1 cellular context compared by ENCODE assay signal in the genomic region with DNA sequence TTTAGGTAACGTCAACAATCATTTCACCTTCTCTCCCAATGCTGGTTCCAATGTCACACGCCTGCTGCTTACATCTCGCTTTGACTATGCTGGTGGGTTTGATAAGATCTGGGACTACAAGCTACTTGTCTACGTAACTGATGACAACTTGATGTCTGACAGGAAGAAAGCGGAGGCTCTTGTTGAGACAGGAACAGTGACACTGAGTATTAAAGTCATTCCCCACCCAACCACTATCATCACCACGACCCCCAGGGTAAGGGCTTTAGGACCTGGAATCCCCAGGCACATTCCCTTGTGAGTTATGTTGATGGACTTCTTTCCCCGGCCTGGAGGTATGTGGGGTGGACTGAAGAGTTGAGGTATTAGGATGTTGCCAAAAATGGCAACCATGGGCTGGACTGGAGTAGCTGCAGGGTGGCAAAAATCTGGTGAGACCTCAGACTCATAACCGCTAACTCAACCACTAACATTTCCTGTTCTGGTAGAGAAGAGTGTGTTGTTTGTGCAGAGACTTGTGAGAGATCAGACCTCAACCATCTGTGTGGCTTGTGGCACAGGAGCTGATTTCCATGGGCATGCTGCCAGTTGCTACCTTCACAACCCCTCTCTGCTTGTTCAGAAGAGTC.
TF ChIP-seq lines count a peak whose summit lies in the region.

No MANE protein-coding gene starts in this region.

TF ChIP-seq in K562, 482 proteins besides CTCF, POLR2A, EP300 and RAD21 (continued from another document and continues in another):
- TF ChIP-seq, protein P1, sequence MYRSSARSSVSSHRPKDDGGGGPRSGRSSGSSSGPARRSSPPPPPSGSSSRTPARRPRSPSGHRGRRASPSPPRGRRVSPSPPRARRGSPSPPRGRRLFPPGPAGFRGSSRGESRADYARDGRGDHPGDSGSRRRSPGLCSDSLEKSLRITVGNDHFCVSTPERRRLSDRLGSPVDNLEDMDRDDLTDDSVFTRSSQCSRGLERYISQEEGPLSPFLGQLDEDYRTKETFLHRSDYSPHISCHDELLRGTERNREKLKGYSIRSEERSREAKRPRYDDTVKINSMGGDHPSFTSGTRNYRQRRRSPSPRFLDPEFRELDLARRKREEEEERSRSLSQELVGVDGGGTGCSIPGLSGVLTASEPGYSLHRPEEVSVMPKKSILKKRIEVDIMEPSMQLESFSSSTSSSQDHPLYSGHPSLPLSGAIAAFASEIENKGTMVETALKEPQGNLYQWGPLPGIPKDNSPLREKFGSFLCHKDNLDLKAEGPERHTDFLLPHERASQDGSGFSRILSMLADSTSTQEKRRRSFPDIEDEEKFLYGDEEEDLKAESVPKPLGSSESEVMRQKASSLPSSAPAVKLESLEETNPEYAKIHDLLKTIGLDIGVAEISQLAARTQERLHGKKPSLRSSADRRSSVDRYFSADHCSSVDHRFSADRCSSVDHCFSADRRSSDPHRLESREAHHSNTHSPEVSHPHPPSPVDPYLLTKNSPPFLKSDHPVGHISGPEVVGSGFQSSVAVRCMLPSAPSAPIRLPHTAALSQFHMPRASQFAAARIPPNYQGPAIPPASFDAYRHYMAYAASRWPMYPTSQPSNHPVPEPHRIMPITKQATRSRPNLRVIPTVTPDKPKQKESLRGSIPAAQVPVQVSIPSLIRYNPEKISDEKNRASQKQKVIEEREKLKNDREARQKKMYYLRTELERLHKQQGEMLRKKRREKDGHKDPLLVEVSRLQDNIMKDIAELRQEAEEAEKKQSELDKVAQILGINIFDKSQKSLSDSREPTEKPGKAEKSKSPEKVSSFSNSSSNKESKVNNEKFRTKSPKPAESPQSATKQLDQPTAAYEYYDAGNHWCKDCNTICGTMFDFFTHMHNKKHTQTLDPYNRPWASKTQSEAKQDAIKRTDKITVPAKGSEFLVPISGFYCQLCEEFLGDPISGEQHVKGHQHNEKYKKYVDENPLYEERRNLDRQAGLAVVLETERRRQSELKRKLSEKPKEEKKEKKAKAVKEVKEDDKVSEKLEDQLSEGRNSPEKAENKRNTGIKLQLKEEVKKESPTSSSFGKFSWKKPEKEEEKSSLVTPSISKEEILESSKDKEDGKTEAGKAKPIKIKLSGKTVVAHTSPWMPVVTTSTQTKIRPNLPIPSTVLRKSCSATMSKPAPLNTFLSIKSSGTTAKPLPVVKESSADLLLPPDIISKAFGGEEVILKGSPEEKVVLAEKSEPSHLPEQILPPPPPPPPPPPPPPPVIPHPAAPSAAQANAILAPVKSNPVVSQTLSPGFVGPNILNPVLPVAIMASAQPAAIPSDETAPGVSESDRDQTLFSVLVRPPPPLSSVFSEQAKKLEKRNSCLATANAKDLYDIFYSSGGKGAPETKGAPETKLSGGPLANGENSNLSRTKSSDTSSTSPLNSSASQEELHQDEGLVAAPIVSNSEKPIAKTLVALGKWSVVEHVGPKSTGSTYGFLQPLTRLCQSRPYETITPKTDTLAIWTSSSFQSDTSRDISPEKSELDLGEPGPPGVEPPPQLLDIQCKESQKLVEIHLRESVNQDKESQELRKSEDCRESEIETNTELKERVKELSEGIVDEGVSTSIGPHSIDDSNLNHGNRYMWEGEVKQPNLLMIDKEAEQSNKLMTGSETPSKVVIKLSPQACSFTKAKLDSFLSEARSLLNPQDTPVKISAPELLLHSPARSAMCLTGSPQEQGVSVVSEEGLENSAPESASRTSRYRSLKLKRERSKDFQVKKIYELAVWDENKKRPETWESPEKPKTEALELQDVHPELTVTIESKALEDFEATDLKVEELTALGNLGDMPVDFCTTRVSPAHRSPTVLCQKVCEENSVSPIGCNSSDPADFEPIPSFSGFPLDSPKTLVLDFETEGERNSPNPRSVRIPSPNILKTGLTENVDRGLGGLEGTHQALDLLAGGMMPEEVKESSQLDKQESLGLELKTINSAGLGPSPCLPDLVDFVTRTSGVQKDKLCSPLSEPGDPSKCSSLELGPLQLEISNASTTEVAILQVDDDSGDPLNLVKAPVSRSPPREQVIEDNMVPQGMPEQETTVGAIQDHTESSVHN (IDR thresholded peaks at IDR 0.05; ENCODE audit: borderline replicate concordance in 1 of 2, low read depth in 1 of 2), result no peak
- TF ChIP-seq POLR2AphosphoS5 (IDR thresholded peaks at IDR 0.05; ENCODE audit: control insufficient read depth, insufficient read depth, low read depth, low read length) (no peak), NCOA6 (IDR thresholded peaks at IDR 0.05) (no peak), CBX1 (IDR thresholded peaks at IDR 0.05; ENCODE audit: low read depth) (no peak), SREBF2 (CRISPR knock-in tag; IDR thresholded peaks at IDR 0.05) (peak; percentile 94; the same call in 1 of the 2 replicates), PHB (CRISPR knock-in tag; IDR thresholded peaks at IDR 0.05) (no peak), NFIX (CRISPR knock-in tag; IDR thresholded peaks at IDR 0.05; ENCODE audit: low read depth) (no peak), ZNF316 (IDR thresholded peaks at IDR 0.05) (no peak), HDAC1 (IDR thresholded peaks at IDR 0.05) (no peak), ZNF551 (CRISPR knock-in tag; IDR thresholded peaks at IDR 0.05) (no peak), SIN3B (IDR thresholded peaks at IDR 0.05; ENCODE audit: low read depth) (no peak), HNRNPL (IDR thresholded peaks at IDR 0.05; ENCODE audit: low read depth, low read length) (no peak), BRCA1 (IDR thresholded peaks at IDR 0.05) (no peak), BRCA1 (CRISPR knock-in tag; IDR thresholded peaks at IDR 0.05) (no peak), ERF (CRISPR knock-in tag; IDR thresholded peaks at IDR 0.05) (no peak), E2F3 (CRISPR knock-in tag; IDR thresholded peaks at IDR 0.05) (no peak), KHSRP (IDR thresholded peaks at IDR 0.05) (no peak), MTF1 (CRISPR knock-in tag; IDR thresholded peaks at IDR 0.05; ENCODE audit: borderline replicate concordance) (no peak), ZBTB7A (IDR thresholded peaks at IDR 0.05; ENCODE audit: borderline replicate concordance, control insufficient read depth, low read depth, low read length) (no peak), CREM (IDR thresholded peaks at IDR 0.05; ENCODE audit: low read depth) (peak; percentile 56; the same call in 1 of the 2 replicates), KDM2B (CRISPR knock-in tag; IDR thresholded peaks at IDR 0.05) (no peak), GABPB1 (CRISPR knock-in tag; IDR thresholded peaks at IDR 0.05) (no peak), NR2C1 (IDR thresholded peaks at IDR 0.05) (no peak), NR2C1 (tag; IDR thresholded peaks at IDR 0.05) (no peak), HMGN3 (IDR thresholded peaks at IDR 0.05; ENCODE audit: borderline replicate concordance, extremely low read depth, insufficient read length, low read depth, low read length) (no peak), MEIS2 (IDR thresholded peaks at IDR 0.05; ENCODE audit: partially characterized antibody) (peak; percentile 81), NR2F6 (CRISPR knock-in tag; IDR thresholded peaks at IDR 0.05) (no peak), TBL1XR1 (IDR thresholded peaks at IDR 0.05; ENCODE audit: low read length in 2 of 2) (no peak), MTA1 (IDR thresholded peaks at IDR 0.05; ENCODE audit: borderline replicate concordance) (no peak), CXXC5 (CRISPR knock-in tag; IDR thresholded peaks at IDR 0.05) (peak; percentile 37; the same call in 1 of the 2 replicates), ATF7 (IDR thresholded peaks at IDR 0.05) (peak; percentile 49; the same call in 1 of the 2 replicates)
- TF ChIP-seq, protein P2, sequence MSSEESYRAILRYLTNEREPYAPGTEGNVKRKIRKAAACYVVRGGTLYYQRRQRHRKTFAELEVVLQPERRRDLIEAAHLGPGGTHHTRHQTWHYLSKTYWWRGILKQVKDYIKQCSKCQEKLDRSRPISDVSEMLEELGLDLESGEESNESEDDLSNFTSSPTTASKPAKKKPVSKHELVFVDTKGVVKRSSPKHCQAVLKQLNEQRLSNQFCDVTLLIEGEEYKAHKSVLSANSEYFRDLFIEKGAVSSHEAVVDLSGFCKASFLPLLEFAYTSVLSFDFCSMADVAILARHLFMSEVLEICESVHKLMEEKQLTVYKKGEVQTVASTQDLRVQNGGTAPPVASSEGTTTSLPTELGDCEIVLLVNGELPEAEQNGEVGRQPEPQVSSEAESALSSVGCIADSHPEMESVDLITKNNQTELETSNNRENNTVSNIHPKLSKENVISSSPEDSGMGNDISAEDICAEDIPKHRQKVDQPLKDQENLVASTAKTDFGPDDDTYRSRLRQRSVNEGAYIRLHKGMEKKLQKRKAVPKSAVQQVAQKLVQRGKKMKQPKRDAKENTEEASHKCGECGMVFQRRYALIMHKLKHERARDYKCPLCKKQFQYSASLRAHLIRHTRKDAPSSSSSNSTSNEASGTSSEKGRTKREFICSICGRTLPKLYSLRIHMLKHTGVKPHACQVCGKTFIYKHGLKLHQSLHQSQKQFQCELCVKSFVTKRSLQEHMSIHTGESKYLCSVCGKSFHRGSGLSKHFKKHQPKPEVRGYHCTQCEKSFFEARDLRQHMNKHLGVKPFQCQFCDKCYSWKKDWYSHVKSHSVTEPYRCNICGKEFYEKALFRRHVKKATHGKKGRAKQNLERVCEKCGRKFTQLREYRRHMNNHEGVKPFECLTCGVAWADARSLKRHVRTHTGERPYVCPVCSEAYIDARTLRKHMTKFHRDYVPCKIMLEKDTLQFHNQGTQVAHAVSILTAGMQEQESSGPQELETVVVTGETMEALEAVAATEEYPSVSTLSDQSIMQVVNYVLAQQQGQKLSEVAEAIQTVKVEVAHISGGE (CRISPR knock-in tag; IDR thresholded peaks at IDR 0.05), result no peak
- TF ChIP-seq, protein P3, sequence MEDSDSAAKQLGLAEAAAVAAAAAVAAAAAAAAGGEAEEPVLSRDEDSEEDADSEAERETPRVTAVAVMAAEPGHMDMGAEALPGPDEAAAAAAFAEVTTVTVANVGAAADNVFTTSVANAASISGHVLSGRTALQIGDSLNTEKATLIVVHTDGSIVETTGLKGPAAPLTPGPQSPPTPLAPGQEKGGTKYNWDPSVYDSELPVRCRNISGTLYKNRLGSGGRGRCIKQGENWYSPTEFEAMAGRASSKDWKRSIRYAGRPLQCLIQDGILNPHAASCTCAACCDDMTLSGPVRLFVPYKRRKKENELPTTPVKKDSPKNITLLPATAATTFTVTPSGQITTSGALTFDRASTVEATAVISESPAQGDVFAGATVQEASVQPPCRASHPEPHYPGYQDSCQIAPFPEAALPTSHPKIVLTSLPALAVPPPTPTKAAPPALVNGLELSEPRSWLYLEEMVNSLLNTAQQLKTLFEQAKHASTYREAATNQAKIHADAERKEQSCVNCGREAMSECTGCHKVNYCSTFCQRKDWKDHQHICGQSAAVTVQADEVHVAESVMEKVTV (CRISPR knock-in tag; IDR thresholded peaks at IDR 0.05), result no peak
- TF ChIP-seq, protein P4, sequence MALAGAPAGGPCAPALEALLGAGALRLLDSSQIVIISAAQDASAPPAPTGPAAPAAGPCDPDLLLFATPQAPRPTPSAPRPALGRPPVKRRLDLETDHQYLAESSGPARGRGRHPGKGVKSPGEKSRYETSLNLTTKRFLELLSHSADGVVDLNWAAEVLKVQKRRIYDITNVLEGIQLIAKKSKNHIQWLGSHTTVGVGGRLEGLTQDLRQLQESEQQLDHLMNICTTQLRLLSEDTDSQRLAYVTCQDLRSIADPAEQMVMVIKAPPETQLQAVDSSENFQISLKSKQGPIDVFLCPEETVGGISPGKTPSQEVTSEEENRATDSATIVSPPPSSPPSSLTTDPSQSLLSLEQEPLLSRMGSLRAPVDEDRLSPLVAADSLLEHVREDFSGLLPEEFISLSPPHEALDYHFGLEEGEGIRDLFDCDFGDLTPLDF (CRISPR knock-in tag; IDR thresholded peaks at IDR 0.05), result no peak
- TF ChIP-seq, protein P5, sequence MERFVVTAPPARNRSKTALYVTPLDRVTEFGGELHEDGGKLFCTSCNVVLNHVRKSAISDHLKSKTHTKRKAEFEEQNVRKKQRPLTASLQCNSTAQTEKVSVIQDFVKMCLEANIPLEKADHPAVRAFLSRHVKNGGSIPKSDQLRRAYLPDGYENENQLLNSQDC (CRISPR knock-in tag; IDR thresholded peaks at IDR 0.05), result no peak
- TF ChIP-seq, protein P6, sequence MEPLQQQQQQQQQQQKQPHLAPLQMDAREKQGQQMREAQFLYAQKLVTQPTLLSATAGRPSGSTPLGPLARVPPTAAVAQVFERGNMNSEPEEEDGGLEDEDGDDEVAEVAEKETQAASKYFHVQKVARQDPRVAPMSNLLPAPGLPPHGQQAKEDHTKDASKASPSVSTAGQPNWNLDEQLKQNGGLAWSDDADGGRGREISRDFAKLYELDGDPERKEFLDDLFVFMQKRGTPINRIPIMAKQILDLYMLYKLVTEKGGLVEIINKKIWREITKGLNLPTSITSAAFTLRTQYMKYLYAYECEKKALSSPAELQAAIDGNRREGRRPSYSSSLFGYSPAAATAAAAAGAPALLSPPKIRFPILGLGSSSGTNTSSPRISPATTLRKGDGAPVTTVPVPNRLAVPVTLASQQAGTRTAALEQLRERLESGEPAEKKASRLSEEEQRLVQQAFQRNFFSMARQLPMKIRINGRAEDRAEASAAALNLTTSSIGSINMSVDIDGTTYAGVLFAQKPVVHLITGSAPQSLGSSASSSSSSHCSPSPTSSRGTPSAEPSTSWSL (CRISPR knock-in tag; IDR thresholded peaks at IDR 0.05; ENCODE audit: borderline replicate concordance), result no peak
- TF ChIP-seq, protein P7, sequence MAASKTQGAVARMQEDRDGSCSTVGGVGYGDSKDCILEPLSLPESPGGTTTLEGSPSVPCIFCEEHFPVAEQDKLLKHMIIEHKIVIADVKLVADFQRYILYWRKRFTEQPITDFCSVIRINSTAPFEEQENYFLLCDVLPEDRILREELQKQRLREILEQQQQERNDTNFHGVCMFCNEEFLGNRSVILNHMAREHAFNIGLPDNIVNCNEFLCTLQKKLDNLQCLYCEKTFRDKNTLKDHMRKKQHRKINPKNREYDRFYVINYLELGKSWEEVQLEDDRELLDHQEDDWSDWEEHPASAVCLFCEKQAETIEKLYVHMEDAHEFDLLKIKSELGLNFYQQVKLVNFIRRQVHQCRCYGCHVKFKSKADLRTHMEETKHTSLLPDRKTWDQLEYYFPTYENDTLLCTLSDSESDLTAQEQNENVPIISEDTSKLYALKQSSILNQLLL (CRISPR knock-in tag; IDR thresholded peaks at IDR 0.05; ENCODE audit: borderline replicate concordance), result no peak
- TF ChIP-seq, protein P8, sequence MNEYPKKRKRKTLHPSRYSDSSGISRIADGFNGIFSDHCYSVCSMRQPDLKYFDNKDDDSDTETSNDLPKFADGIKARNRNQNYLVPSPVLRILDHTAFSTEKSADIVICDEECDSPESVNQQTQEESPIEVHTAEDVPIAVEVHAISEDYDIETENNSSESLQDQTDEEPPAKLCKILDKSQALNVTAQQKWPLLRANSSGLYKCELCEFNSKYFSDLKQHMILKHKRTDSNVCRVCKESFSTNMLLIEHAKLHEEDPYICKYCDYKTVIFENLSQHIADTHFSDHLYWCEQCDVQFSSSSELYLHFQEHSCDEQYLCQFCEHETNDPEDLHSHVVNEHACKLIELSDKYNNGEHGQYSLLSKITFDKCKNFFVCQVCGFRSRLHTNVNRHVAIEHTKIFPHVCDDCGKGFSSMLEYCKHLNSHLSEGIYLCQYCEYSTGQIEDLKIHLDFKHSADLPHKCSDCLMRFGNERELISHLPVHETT (CRISPR knock-in tag; conservative IDR thresholded peaks at IDR 0.05 in 1 of 2, IDR thresholded peaks at IDR 0.05 in 1 of 2), result no peak
- TF ChIP-seq, protein P9, sequence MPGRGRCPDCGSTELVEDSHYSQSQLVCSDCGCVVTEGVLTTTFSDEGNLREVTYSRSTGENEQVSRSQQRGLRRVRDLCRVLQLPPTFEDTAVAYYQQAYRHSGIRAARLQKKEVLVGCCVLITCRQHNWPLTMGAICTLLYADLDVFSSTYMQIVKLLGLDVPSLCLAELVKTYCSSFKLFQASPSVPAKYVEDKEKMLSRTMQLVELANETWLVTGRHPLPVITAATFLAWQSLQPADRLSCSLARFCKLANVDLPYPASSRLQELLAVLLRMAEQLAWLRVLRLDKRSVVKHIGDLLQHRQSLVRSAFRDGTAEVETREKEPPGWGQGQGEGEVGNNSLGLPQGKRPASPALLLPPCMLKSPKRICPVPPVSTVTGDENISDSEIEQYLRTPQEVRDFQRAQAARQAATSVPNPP (IDR thresholded peaks at IDR 0.05; ENCODE audit: borderline replicate concordance, insufficient read depth, insufficient read length), result no peak
